In the genomic region with DNA sequence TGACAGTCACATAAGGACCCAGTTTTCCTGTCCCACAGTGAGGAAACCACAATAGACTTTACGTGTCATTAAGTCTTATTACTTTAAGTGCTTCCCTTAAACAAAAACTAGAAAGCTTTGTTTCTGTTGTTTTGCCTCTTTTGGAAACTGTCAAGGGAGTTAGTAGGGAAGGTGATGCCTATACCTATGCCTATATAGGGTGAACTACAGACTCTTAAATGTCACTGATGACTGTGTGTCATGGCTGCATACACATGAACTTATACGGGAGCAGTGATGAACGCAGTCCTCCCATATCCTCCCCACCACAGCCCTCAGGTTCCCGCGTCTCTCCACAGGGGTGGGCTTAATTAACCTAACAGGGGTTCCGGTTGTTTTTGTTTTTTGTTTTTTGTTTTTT, we compare ENCODE assay signal across 2 cellular contexts.
TF ChIP-seq lines count a peak whose summit lies in the region.

No MANE protein-coding gene starts in this region.

TF ChIP-seq in SK-N-SH, 30 proteins besides CTCF, POLR2A, EP300 and RAD21 (continued from another document):
- TF ChIP-seq, protein P1, sequence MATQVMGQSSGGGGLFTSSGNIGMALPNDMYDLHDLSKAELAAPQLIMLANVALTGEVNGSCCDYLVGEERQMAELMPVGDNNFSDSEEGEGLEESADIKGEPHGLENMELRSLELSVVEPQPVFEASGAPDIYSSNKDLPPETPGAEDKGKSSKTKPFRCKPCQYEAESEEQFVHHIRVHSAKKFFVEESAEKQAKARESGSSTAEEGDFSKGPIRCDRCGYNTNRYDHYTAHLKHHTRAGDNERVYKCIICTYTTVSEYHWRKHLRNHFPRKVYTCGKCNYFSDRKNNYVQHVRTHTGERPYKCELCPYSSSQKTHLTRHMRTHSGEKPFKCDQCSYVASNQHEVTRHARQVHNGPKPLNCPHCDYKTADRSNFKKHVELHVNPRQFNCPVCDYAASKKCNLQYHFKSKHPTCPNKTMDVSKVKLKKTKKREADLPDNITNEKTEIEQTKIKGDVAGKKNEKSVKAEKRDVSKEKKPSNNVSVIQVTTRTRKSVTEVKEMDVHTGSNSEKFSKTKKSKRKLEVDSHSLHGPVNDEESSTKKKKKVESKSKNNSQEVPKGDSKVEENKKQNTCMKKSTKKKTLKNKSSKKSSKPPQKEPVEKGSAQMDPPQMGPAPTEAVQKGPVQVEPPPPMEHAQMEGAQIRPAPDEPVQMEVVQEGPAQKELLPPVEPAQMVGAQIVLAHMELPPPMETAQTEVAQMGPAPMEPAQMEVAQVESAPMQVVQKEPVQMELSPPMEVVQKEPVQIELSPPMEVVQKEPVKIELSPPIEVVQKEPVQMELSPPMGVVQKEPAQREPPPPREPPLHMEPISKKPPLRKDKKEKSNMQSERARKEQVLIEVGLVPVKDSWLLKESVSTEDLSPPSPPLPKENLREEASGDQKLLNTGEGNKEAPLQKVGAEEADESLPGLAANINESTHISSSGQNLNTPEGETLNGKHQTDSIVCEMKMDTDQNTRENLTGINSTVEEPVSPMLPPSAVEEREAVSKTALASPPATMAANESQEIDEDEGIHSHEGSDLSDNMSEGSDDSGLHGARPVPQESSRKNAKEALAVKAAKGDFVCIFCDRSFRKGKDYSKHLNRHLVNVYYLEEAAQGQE (IDR thresholded peaks at IDR 0.05; ENCODE audit: low read depth, low read length), result no peak
- TF ChIP-seq FOXJ3 (CRISPR knock-in tag; IDR thresholded peaks at IDR 0.05), result no peak
- TF ChIP-seq SMC3 (IDR thresholded peaks at IDR 0.05; ENCODE audit: low read depth, low read length), result no peak
- TF ChIP-seq, protein P2, sequence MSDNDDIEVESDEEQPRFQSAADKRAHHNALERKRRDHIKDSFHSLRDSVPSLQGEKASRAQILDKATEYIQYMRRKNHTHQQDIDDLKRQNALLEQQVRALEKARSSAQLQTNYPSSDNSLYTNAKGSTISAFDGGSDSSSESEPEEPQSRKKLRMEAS (IDR thresholded peaks at IDR 0.05; ENCODE audit: low read depth), result no peak
- no peak for TF ChIP-seq JUND (IDR thresholded peaks at IDR 0.05)
- TF ChIP-seq POLR2AphosphoS5 (IDR thresholded peaks at IDR 0.05; ENCODE audit: low read depth, low read length), result no peak
- TF ChIP-seq ELF1 (IDR thresholded peaks at IDR 0.05), result no peak

TF ChIP-seq in SK-N-SH treated with all-trans-retinoic acid at 6 μM for 48 hours, 23 proteins besides CTCF, POLR2A, EP300 and RAD21 (continued from another document):
- TF ChIP-seq CSDC2 (CRISPR knock-in tag; IDR thresholded peaks at IDR 0.05) (no peak), RARB (CRISPR knock-in tag; IDR thresholded peaks at IDR 0.05) (no peak), SNAI2 (CRISPR knock-in tag; IDR thresholded peaks at IDR 0.05) (no peak), ZNF70 (CRISPR knock-in tag; IDR thresholded peaks at IDR 0.05) (no peak), PATZ1 (CRISPR knock-in tag; IDR thresholded peaks at IDR 0.05; ENCODE audit: borderline replicate concordance) (no peak), ZFP3 (CRISPR knock-in tag; IDR thresholded peaks at IDR 0.05) (no peak)
